Comparison of ENCODE assay signal across 1 cellular context in the genomic region with DNA sequence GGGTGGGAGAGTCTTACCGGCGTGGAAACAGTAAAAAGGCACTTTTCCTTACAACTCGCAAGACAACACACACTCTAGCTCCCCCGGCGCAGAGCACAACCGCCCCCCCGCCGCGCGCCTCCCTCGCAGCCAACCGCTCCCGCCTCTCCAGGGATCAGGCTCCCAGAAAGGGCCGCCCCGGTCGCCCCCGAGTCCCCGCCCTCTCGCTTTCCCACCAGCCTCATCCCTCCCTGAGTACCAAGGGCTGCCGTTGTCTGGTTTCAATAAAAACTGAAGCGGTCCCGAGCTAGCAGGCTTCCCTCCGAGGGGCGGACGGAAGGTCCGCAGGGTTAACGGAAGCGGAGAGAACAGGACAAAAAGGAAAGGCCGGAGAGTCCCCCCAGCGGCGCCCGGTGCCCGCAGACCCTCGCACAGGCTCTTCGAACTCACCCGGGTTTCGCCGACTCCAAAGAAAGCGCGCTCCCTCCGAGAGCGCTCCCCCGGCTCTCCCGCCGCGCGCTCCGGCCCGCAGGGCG.
TF ChIP-seq lines count a peak whose summit lies in the region.

No MANE protein-coding gene starts in this region.

TF ChIP-seq in K562, 482 proteins besides CTCF, POLR2A, EP300 and RAD21 (continued from another document and continues in another):
- TF ChIP-seq, protein P1, sequence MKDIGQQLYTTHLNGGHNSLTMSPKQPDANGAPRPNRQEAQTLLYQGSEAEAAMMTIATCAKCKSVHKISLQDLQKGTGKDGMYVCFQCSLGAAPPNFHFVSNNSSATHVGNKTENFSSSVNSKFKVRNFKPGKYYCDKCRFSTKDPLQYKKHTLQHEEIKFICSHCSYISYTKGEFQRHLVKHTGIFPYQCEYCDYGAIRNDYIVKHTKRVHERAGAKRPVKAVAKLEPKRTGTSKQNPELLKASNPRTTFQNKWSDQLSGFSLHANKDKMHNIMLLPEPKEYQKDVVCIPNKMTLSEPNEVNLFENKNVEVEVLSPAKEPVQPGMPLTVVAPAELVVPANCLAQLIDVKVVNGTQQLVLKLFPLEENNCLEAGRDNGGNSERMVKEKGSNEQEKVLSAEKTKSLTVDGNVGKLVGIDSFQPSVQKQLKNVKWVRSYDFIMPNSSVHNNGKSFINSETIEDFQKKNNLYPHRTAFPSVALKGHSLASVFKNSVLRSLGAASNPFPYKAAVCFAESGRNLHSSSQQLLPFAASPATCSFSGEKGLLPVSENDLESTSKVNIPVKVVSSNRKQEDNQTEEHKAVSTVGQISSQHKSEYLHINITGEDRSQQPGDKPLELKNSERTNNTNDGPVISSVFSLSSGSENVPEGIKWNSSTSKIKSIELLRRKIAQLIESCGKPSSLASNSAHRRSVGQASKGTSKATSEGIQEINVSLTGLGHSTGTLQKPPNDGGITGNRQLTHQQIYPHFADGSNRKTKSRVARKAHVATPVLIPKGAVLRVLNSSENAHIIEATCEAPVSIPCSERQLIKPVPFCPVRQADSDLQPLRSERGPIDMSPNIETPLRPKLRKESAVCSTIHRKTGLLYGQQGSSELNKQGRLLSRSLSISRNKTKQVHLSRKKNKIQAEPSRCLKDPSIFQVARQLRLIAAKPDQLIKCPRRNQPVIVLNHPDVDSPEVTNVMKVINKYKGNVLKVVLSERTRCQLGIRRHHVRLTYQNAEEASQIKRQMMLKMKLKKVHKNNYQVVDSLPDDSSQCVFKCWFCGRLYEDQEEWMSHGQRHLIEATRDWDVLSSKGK (CRISPR knock-in tag; IDR thresholded peaks at IDR 0.05): no peak
- TF ChIP-seq ZNF175 (CRISPR knock-in tag; IDR thresholded peaks at IDR 0.05; ENCODE audit: low read depth) (no peak), ZNF584 (CRISPR knock-in tag; IDR thresholded peaks at IDR 0.05; ENCODE audit: low read depth) (no peak), CXXC5 (CRISPR knock-in tag; IDR thresholded peaks at IDR 0.05) (no peak; the same call in 1 of the 2 replicates), PCBP2 (IDR thresholded peaks at IDR 0.05; ENCODE audit: low read depth, low read length, poor library complexity, severe bottlenecking) (no peak), PCBP1 (IDR thresholded peaks at IDR 0.05; ENCODE audit: low read depth, low read length, poor library complexity, severe bottlenecking) (peak; percentile 20), NELFE (IDR thresholded peaks at IDR 0.05; ENCODE audit: insufficient read depth, insufficient read length) (no peak), ZNF586 (CRISPR knock-in tag; conservative IDR thresholded peaks at IDR 0.05) (0 out of 2 replicates have a peak, but pooled peaks have one; percentile 14), SIRT6 (IDR thresholded peaks at IDR 0.05; ENCODE audit: low read depth, low read length) (no peak), HNRNPLL (IDR thresholded peaks at IDR 0.05; ENCODE audit: low read depth, low read length, poor library complexity, severe bottlenecking) (peak; percentile 45), ZNF197 (CRISPR knock-in tag; IDR thresholded peaks at IDR 0.05; ENCODE audit: low read depth) (no peak), YBX1 (IDR thresholded peaks at IDR 0.05) (no peak), PML (IDR thresholded peaks at IDR 0.05; ENCODE audit: low read length) (no peak), RFX7 (CRISPR knock-in tag; IDR thresholded peaks at IDR 0.05) (no peak), TAF1 (IDR thresholded peaks at IDR 0.05; ENCODE audit: control insufficient read depth, extremely low read depth, insufficient read depth, low read length, severe bottlenecking) (no peak), FOXA3 (CRISPR knock-in tag; conservative IDR thresholded peaks at IDR 0.05 in 1 of 2, IDR thresholded peaks at IDR 0.05 in 1 of 2) (no peak), ZBTB7A (IDR thresholded peaks at IDR 0.05; ENCODE audit: borderline replicate concordance, control insufficient read depth, low read depth, low read length) (peak; percentile 28; the same call in 1 of the 2 replicates), NCOA2 (IDR thresholded peaks at IDR 0.05; ENCODE audit: partially characterized antibody in 2 of 2) (no peak), NRF1 (conservative IDR thresholded peaks at IDR 0.05 in 1 of 2, IDR thresholded peaks at IDR 0.05 in 1 of 2) (peak in 1 of 2 experiments; percentile 27; a peak in 1 of 4 replicates), ZFX (CRISPR knock-in tag; IDR thresholded peaks at IDR 0.05) (no peak; the same call in 1 of the 2 replicates), SIX5 (IDR thresholded peaks at IDR 0.05; ENCODE audit: borderline replicate concordance in 1 of 2, insufficient read depth in 1 of 2, low read depth in 1 of 2, low read length in 2 of 2) (no peak), POLR2AphosphoS5 (IDR thresholded peaks at IDR 0.05; ENCODE audit: control insufficient read depth, insufficient read depth, low read depth, low read length) (0 out of 2 replicates have a peak, but pooled peaks have one; percentile 32), FOXK2 (conservative IDR thresholded peaks at IDR 0.05 in 1 of 2, IDR thresholded peaks at IDR 0.05 in 1 of 2; ENCODE audit: low read depth in 2 of 2) (no peak), CREM (IDR thresholded peaks at IDR 0.05; ENCODE audit: low read depth) (0 out of 2 replicates have a peak, but pooled peaks have one; percentile 16), CREBBP (IDR thresholded peaks at IDR 0.05; ENCODE audit: low read depth, low read length) (no peak), MCM7 (IDR thresholded peaks at IDR 0.05) (no peak), TSC22D4 (tag; IDR thresholded peaks at IDR 0.05) (no peak), CBX3 (IDR thresholded peaks at IDR 0.05; ENCODE audit: borderline replicate concordance in 1 of 2, low read length in 2 of 2) (no peak), ZNF124 (CRISPR knock-in tag; IDR thresholded peaks at IDR 0.05) (no peak), CBFA2T3 (IDR thresholded peaks at IDR 0.05) (no peak), MTA1 (IDR thresholded peaks at IDR 0.05; ENCODE audit: borderline replicate concordance) (no peak), ZNF146 (CRISPR knock-in tag; IDR thresholded peaks at IDR 0.05; ENCODE audit: unreplicated experiment) (no peak)
- TF ChIP-seq, protein P2, sequence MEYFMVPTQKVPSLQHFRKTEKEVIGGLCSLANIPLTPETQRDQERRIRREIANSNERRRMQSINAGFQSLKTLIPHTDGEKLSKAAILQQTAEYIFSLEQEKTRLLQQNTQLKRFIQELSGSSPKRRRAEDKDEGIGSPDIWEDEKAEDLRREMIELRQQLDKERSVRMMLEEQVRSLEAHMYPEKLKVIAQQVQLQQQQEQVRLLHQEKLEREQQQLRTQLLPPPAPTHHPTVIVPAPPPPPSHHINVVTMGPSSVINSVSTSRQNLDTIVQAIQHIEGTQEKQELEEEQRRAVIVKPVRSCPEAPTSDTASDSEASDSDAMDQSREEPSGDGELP (CRISPR knock-in tag; IDR thresholded peaks at IDR 0.05; ENCODE audit: borderline replicate concordance): peak; percentile 30; the same call in 1 of the 2 replicates
- TF ChIP-seq, protein P3, sequence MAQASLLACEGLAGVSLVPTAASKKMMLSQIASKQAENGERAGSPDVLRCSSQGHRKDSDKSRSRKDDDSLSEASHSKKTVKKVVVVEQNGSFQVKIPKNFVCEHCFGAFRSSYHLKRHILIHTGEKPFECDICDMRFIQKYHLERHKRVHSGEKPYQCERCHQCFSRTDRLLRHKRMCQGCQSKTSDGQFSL (CRISPR knock-in tag; IDR thresholded peaks at IDR 0.05): peak; percentile 88
- TF ChIP-seq, protein P3 (tag; IDR thresholded peaks at IDR 0.05): peak in 1 of 2 experiments; percentile 57; a peak in 1 of 4 replicates
- TF ChIP-seq, protein P4, sequence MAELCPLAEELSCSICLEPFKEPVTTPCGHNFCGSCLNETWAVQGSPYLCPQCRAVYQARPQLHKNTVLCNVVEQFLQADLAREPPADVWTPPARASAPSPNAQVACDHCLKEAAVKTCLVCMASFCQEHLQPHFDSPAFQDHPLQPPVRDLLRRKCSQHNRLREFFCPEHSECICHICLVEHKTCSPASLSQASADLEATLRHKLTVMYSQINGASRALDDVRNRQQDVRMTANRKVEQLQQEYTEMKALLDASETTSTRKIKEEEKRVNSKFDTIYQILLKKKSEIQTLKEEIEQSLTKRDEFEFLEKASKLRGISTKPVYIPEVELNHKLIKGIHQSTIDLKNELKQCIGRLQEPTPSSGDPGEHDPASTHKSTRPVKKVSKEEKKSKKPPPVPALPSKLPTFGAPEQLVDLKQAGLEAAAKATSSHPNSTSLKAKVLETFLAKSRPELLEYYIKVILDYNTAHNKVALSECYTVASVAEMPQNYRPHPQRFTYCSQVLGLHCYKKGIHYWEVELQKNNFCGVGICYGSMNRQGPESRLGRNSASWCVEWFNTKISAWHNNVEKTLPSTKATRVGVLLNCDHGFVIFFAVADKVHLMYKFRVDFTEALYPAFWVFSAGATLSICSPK (IDR thresholded peaks at IDR 0.05; ENCODE audit: borderline replicate concordance): no peak
- TF ChIP-seq, protein P5, sequence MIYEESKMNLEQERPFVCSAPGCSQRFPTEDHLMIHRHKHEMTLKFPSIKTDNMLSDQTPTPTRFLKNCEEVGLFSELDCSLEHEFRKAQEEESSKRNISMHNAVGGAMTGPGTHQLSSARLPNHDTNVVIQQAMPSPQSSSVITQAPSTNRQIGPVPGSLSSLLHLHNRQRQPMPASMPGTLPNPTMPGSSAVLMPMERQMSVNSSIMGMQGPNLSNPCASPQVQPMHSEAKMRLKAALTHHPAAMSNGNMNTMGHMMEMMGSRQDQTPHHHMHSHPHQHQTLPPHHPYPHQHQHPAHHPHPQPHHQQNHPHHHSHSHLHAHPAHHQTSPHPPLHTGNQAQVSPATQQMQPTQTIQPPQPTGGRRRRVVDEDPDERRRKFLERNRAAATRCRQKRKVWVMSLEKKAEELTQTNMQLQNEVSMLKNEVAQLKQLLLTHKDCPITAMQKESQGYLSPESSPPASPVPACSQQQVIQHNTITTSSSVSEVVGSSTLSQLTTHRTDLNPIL (CRISPR knock-in tag; IDR thresholded peaks at IDR 0.05): no peak
- TF ChIP-seq, protein P6, sequence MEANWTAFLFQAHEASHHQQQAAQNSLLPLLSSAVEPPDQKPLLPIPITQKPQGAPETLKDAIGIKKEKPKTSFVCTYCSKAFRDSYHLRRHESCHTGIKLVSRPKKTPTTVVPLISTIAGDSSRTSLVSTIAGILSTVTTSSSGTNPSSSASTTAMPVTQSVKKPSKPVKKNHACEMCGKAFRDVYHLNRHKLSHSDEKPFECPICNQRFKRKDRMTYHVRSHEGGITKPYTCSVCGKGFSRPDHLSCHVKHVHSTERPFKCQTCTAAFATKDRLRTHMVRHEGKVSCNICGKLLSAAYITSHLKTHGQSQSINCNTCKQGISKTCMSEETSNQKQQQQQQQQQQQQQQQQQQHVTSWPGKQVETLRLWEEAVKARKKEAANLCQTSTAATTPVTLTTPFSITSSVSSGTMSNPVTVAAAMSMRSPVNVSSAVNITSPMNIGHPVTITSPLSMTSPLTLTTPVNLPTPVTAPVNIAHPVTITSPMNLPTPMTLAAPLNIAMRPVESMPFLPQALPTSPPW (CRISPR knock-in tag; IDR thresholded peaks at IDR 0.05): peak; percentile 86
- TF ChIP-seq, protein P7, sequence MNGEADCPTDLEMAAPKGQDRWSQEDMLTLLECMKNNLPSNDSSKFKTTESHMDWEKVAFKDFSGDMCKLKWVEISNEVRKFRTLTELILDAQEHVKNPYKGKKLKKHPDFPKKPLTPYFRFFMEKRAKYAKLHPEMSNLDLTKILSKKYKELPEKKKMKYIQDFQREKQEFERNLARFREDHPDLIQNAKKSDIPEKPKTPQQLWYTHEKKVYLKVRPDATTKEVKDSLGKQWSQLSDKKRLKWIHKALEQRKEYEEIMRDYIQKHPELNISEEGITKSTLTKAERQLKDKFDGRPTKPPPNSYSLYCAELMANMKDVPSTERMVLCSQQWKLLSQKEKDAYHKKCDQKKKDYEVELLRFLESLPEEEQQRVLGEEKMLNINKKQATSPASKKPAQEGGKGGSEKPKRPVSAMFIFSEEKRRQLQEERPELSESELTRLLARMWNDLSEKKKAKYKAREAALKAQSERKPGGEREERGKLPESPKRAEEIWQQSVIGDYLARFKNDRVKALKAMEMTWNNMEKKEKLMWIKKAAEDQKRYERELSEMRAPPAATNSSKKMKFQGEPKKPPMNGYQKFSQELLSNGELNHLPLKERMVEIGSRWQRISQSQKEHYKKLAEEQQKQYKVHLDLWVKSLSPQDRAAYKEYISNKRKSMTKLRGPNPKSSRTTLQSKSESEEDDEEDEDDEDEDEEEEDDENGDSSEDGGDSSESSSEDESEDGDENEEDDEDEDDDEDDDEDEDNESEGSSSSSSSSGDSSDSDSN (IDR thresholded peaks at IDR 0.05; ENCODE audit: borderline replicate concordance in 1 of 2, low read depth in 2 of 2, low read length in 2 of 2): 0 out of 4 replicates have a peak, but pooled peaks of 1 of the 2 experiments have one; percentile 33
- TF ChIP-seq, protein P8, sequence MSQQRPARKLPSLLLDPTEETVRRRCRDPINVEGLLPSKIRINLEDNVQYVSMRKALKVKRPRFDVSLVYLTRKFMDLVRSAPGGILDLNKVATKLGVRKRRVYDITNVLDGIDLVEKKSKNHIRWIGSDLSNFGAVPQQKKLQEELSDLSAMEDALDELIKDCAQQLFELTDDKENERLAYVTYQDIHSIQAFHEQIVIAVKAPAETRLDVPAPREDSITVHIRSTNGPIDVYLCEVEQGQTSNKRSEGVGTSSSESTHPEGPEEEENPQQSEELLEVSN (IDR thresholded peaks at IDR 0.05; ENCODE audit: borderline replicate concordance in 1 of 2, extremely low read depth in 1 of 2, insufficient read depth in 1 of 2, insufficient read length in 1 of 2, low read depth in 1 of 2, low read length in 1 of 2, poor library complexity in 1 of 2, severe bottlenecking in 1 of 2): peak in 1 of 2 experiments; percentile 14
- TF ChIP-seq, protein P9, sequence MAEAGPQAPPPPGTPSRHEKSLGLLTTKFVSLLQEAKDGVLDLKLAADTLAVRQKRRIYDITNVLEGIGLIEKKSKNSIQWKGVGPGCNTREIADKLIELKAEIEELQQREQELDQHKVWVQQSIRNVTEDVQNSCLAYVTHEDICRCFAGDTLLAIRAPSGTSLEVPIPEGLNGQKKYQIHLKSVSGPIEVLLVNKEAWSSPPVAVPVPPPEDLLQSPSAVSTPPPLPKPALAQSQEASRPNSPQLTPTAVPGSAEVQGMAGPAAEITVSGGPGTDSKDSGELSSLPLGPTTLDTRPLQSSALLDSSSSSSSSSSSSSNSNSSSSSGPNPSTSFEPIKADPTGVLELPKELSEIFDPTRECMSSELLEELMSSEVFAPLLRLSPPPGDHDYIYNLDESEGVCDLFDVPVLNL (CRISPR knock-in tag; IDR thresholded peaks at IDR 0.05; ENCODE audit: low read depth): no peak
- TF ChIP-seq, protein P10, sequence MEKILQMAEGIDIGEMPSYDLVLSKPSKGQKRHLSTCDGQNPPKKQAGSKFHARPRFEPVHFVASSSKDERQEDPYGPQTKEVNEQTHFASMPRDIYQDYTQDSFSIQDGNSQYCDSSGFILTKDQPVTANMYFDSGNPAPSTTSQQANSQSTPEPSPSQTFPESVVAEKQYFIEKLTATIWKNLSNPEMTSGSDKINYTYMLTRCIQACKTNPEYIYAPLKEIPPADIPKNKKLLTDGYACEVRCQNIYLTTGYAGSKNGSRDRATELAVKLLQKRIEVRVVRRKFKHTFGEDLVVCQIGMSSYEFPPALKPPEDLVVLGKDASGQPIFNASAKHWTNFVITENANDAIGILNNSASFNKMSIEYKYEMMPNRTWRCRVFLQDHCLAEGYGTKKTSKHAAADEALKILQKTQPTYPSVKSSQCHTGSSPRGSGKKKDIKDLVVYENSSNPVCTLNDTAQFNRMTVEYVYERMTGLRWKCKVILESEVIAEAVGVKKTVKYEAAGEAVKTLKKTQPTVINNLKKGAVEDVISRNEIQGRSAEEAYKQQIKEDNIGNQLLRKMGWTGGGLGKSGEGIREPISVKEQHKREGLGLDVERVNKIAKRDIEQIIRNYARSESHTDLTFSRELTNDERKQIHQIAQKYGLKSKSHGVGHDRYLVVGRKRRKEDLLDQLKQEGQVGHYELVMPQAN (IDR thresholded peaks at IDR 0.05; ENCODE audit: borderline replicate concordance): no peak
